ENCODE assay signal across 8 cellular contexts in genomic region chr1:206350499-206351265, GRCh38.
DNase-seq lines count a peak whose midpoint lies in the region; ATAC-seq and TF ChIP-seq lines count a peak whose summit lies in the region.
"Not testable (repeated sequence)": the region's sequence is repeated elsewhere in the genome, so short reads cannot be mapped to it uniquely, and the experiment has no call there.

No MANE protein-coding gene starts in this region.

- not testable (repeated sequence) for H3K9me1 ChIP-seq in IMR-90 (ENCODE audit: insufficient read depth, low read length)

- CTCF ChIA-PET in IMR-90 (lab: Yijun Ruan, JAX), result not testable (repeated sequence)

- in situ Hi-C loops in GM23248 (cut with MboI); IMR-90 (cut with MboI; ENCODE audit: low sequenced_read_pairs): not testable (repeated sequence)

- not testable (repeated sequence) for H2BK5ac ChIP-seq in IMR-90 (ENCODE audit: low read depth, low read length, poor library complexity, severe bottlenecking)

- H3K9me3 ChIP-seq in DND-41 (ENCODE audit: insufficient read depth, low read length, severe bottlenecking); GM23248 (ENCODE audit: low read depth); IMR-90 (ENCODE audit: control insufficient read depth, insufficient read depth, low read length): not testable (repeated sequence)

- not testable (repeated sequence) for H3K4me3 ChIP-seq in DND-41 (ENCODE audit: low read depth in 1 of 2, low read length in 2 of 2); GM23248; IMR-90 (ENCODE audit: insufficient read depth, low read depth, low read length)

- H3K56ac ChIP-seq in IMR-90 (ENCODE audit: extremely low read depth, insufficient read depth, low read length), result not testable (repeated sequence)

- H3K27ac Mint-ChIP-seq in stimulated activated naive B cell treated with anti-CD40 and anti-IgM and Interleukin-4, amounts not matched to agents 10 μg/mL and 1 μg/mL and 100 μg/mL, for 72 hours, result not testable (repeated sequence)

- not testable (repeated sequence) for H2BK15ac ChIP-seq in IMR-90 (ENCODE audit: low read depth, low read length)

- H2AK9ac ChIP-seq in IMR-90 (replicated peaks; ENCODE audit: low read depth, low read length, poor library complexity), result not testable (repeated sequence)

- H3K4me2 ChIP-seq in DND-41 (ENCODE audit: insufficient read depth, low read length); GM23248 (ENCODE audit: unreplicated experiment); IMR-90 (ENCODE audit: low read depth, low read length): not testable (repeated sequence)

- not testable (repeated sequence) for H3K79me2 ChIP-seq in DND-41 (ENCODE audit: insufficient read depth, low read length); GM23248 (ENCODE audit: insufficient read depth)

- H3K4me1 Mint-ChIP-seq in stimulated activated naive B cell treated with anti-CD40 and anti-IgM and Interleukin-4, amounts not matched to agents 10 μg/mL and 1 μg/mL and 100 μg/mL, for 72 hours, result not testable (repeated sequence)

- not testable (repeated sequence) for H4K5ac ChIP-seq in IMR-90 (ENCODE audit: low read depth, low read length)

- not testable (repeated sequence) for H3K36me3 Mint-ChIP-seq in stimulated activated naive B cell treated with anti-CD40 and anti-IgM and Interleukin-4, amounts not matched to agents 10 μg/mL and 1 μg/mL and 100 μg/mL, for 72 hours

- ATAC-seq in DND-41 (ENCODE audit: insufficient read depth, low read depth) (peak; percentile 71), IMR-90 (ENCODE audit: low read depth) (peak; percentile 81)
- peak; percentile 57 to 65 for ATAC-seq in stimulated activated naive B cell treated with anti-CD40 and anti-IgM and Interleukin-4, amounts not matched to agents 10 μg/mL and 1 μg/mL and 100 μg/mL, for 72 hours (replicated peaks)

- POLR2A ChIA-PET in IMR-90 (lab: Charles Lee; ENCODE audit: unreplicated experiment), result not testable (repeated sequence)

- H3K4ac ChIP-seq in IMR-90 (ENCODE audit: low read depth, low read length), result not testable (repeated sequence)

- not testable (repeated sequence) for H3F3A ChIP-seq in GM23248 (ENCODE audit: insufficient read depth)

- H3K79me1 ChIP-seq in IMR-90 (ENCODE audit: low read depth in 1 of 2, low read length in 2 of 2), result not testable (repeated sequence)

- intact Hi-C loops in IMR-90 (cut with micrococcal nuclease), result not testable (repeated sequence)

- H3K9me2 ChIP-seq in GM23248 (ENCODE audit: insufficient read depth), result not testable (repeated sequence)

- not testable (repeated sequence) for H3K27me3 Mint-ChIP-seq in stimulated activated naive B cell treated with anti-CD40 and anti-IgM and Interleukin-4, amounts not matched to agents 10 μg/mL and 1 μg/mL and 100 μg/mL, for 72 hours

- H4K8ac ChIP-seq in IMR-90 (ENCODE audit: low read depth in 2 of 2, low read length in 2 of 2), result 0 out of 4 replicates have a peak overlapping the region, but pooled peaks of 1 of the 2 experiments have one; percentile 55

- not testable (repeated sequence) for H3K4me1 ChIP-seq in DND-41 (ENCODE audit: insufficient read depth, low read length); GM23248 (ENCODE audit: insufficient read depth); IMR-90 (ENCODE audit: control insufficient read depth, insufficient read depth, low read length)

- not testable (repeated sequence) for TF ChIP-seq POLR2A in IMR-90 (IDR thresholded peaks at IDR 0.05; ENCODE audit: low read depth, low read length)

- not testable (repeated sequence) for H3K27ac ChIP-seq in DND-41 (ENCODE audit: low read length); IMR-90 (ENCODE audit: insufficient read depth, low read length)
- H3K27ac ChIP-seq in GM23248, result peak overlapping the region; percentile 75

- H4K91ac ChIP-seq in IMR-90 (ENCODE audit: insufficient read depth, low read depth, low read length), result not testable (repeated sequence)

- TF ChIP-seq RAD21 in IMR-90 (IDR thresholded peaks at IDR 0.05; ENCODE audit: low read length), result not testable (repeated sequence)

- not testable (repeated sequence) for H2AFZ ChIP-seq in DND-41 (ENCODE audit: low read depth, low read length); GM23248; IMR-90 (replicated peaks; ENCODE audit: low read length, poor library complexity)

- H3K4me3 Mint-ChIP-seq in stimulated activated naive B cell treated with anti-CD40 and anti-IgM and Interleukin-4, amounts not matched to agents 10 μg/mL and 1 μg/mL and 100 μg/mL, for 72 hours, result not testable (repeated sequence)

- not testable (repeated sequence) for H3K9ac ChIP-seq in DND-41 (ENCODE audit: low read depth, low read length); IMR-90 (ENCODE audit: low read depth, low read length)
- peak overlapping the region; percentile 41; the same call in 1 of the 2 replicates for H3K9ac ChIP-seq in GM23248

- H2BK20ac ChIP-seq in IMR-90 (ENCODE audit: low read depth, low read length), result not testable (repeated sequence)

- H3K9me3 Mint-ChIP-seq in stimulated activated naive B cell treated with anti-CD40 and anti-IgM and Interleukin-4, amounts not matched to agents 10 μg/mL and 1 μg/mL and 100 μg/mL, for 72 hours, result not testable (repeated sequence)

- not testable (repeated sequence) for TF ChIP-seq CTCF in DND-41 (IDR thresholded peaks at IDR 0.05; ENCODE audit: borderline replicate concordance, extremely low read depth, low read length, poor library complexity, severe bottlenecking); IMR-90 (conservative IDR thresholded peaks at IDR 0.05; ENCODE audit: low read depth, low read length)

- WGBS in GM23248 (ENCODE audit: low coverage in 1 of 2, low lambda C conversion rate in 2 of 2, missing lambda C conversion rate in 2 of 2), 2 experiments, result 22 to 32% methylated on average over 2 of the region's 2 CpGs
- no CpG with 5 or more reads among the region's 2 CpGs for WGBS in IMR-90 (ENCODE audit: extremely low coverage in 2 of 2, insufficient read length in 1 of 2), 2 experiments

- not testable (repeated sequence) for H3K23ac ChIP-seq in IMR-90 (ENCODE audit: low read depth, low read length)

- DNase-seq in DND-41; stimulated activated naive B cell treated with anti-CD40 and anti-IgM and Interleukin-4, amounts not matched to agents 10 μg/mL and 1 μg/mL and 100 μg/mL, for 72 hours: not testable (repeated sequence)
- DNase-seq in GM23248 (peak; percentile 45), IMR-90 (peak; percentile 10), SW480 (ENCODE audit: low spot score) (peak; percentile 1), amniotic epithelial cell (ENCODE audit: low read depth) (peak; percentile 2), fibroblast of gingiva (ENCODE audit: low read depth) (peak; percentile 36), left kidney (ENCODE audit: low read depth, low spot score) (peak; percentile 0)

- dilution Hi-C loops in IMR-90 (cut with HindIII; ENCODE audit: low sequenced_read_pairs, unreplicated experiment), result not testable (repeated sequence)

- not testable (repeated sequence) for H4K20me1 ChIP-seq in DND-41 (ENCODE audit: insufficient read depth, low read length); GM23248 (ENCODE audit: insufficient read depth); IMR-90 (ENCODE audit: insufficient read depth, low read length)

- not testable (repeated sequence) for H3K36me3 ChIP-seq in DND-41 (ENCODE audit: insufficient read depth, low read length); GM23248 (ENCODE audit: low read depth); IMR-90 (ENCODE audit: control insufficient read depth, insufficient read depth, low read length)

- not testable (repeated sequence) for H3K18ac ChIP-seq in IMR-90 (ENCODE audit: low read depth, low read length)

- H2BK120ac ChIP-seq in IMR-90 (ENCODE audit: low read depth, low read length), result 0 out of 2 replicates have a peak overlapping the region, but pooled peaks have one; percentile 60

- H3K27me3 ChIP-seq in DND-41 (ENCODE audit: insufficient read depth, low read length, poor library complexity); GM23248 (replicated peaks; ENCODE audit: insufficient read depth); IMR-90 (ENCODE audit: control insufficient read depth, insufficient read depth, low read length): not testable (repeated sequence)

- peak overlapping the region; percentile 63; the same call in 1 of the 2 replicates for H3K14ac ChIP-seq in IMR-90 (replicated peaks; ENCODE audit: low read depth, low read length)

- not testable (repeated sequence) for H2AK5ac ChIP-seq in IMR-90 (ENCODE audit: low read depth, low read length)

- not testable (repeated sequence) for BruUV-seq in IMR-90 (replicated peaks; lab: Mats Ljungman, UMichigan)
